In genomic region chr13:46008631-46009030, GRCh38 we compare ENCODE assay signal across 23 cellular contexts. TPM values are rescaled to one million over a fixed set of nuclear protein-coding genes. Genes with fewer than 3 reads are reported as not detected.
DNase-seq lines count a peak whose midpoint lies in the region; ATAC-seq, FAIRE-seq and TF ChIP-seq lines count a peak whose summit lies in the region.
"Had no signal": no experiment of that assay in that cellular context is flagged by ENCODE, and none has a peak within 500 bp of the region (broad histone marks: within the 10 kb centered on the region; RNA-seq: fewer than 3 reads in every experiment).

No MANE protein-coding gene starts in this region.

- no peak overlapping the region for H3K9ac ChIP-seq in SK-N-MC (ENCODE audit: insufficient read length)
- H3K9ac ChIP-seq: BLaER1 treated with 17β-estradiol and CSF1 and Interleukin-3, amounts not matched to agents 10 nM and 100 nM had no signal

- no peaks in the 10 kb centered on the region for H3K9me3 ChIP-seq in SK-N-MC (ENCODE audit: low read depth, low read length)
- H3K9me3 ChIP-seq: BLaER1 treated with 17β-estradiol and CSF1 and Interleukin-3, amounts not matched to agents 10 nM and 100 nM had no signal

- H3K36me3 Mint-ChIP-seq in activated T-cell treated with anti-CD3 and anti-CD28 coated beads, Interleukin-2, amount 50 U/mL, for 4 hours (ENCODE audit: insufficient read depth), result peaks cover 42% of the 10 kb centered on the region

- H3K4me1 Mint-ChIP-seq in activated T-cell treated with anti-CD3 and anti-CD28 coated beads, Interleukin-2, amount 50 U/mL, for 4 hours (ENCODE audit: low read depth), result no peaks in the 10 kb centered on the region
- H3K4me1 Mint-ChIP-seq: B cell had no signal

- peak; percentile 5 for FAIRE-seq in GM12891 (lab: Jason Lieb, UNC)
- FAIRE-seq: GM12878, HTR-8/SVneo, K562 had no signal

- H3K4me3 ChIP-seq in SK-N-MC, result no peak overlapping the region
- H3K4me3 ChIP-seq: BLaER1 treated with 17β-estradiol and CSF1 and Interleukin-3, amounts not matched to agents 10 nM and 100 nM; GM12878; K562 had no signal

- H3K36me3 ChIP-seq in SK-N-MC (ENCODE audit: insufficient read depth, low read length), result peaks cover 81% of the 10 kb centered on the region

- no peak for ATAC-seq in HG03354 (IDR thresholded peaks at IDR 0.05; ENCODE audit: poor library complexity, severe bottlenecking, unreplicated experiment)
- no peak for ATAC-seq in activated T-cell treated with anti-CD3 and anti-CD28 coated beads, Interleukin-2, amount 50 U/mL, for 4 hours
- ATAC-seq: CD8-positive, alpha-beta T cell; GM12878; HCT116; K562 had no signal

- no peak for TF ChIP-seq POLR2A in GM12891 (IDR thresholded peaks at IDR 0.05; ENCODE audit: low read depth, low read length)

- DNase-seq in NCI-H2107 treated with DMSO at 0.1 percent for 48 hours (lab: John Stamatoyannopoulos, UW; ENCODE audit: unreplicated experiment) (peak; percentile 4), NCI-H2107 (lab: John Stamatoyannopoulos, UW) (no peak), GM12891 (ENCODE audit: insufficient read length, low spot score) (no peak), SK-N-MC (ENCODE audit: low read depth, low spot score) (no peak), KBM-7 (no peak)
- no peak for DNase-seq in activated T-cell treated with anti-CD3 and anti-CD28 coated beads, Interleukin-2, amount 50 U/mL, for 4 hours
- DNase-seq: 8988T; Calu3; CD8-positive, alpha-beta T cell; DMS 273 treated with DMSO at 0.1 percent for 48 hours; DND-41; EL; GOT3; H7; HFFc6; IMR-90 had no signal

- in situ Hi-C loops in KBM-7 (cut with MboI; ENCODE audit: low pct_unique_long_range_greater_than_20kb, low sequenced_read_pairs), result no loop called here

- no peaks in the 10 kb centered on the region for H3K27me3 Mint-ChIP-seq in activated T-cell treated with anti-CD3 and anti-CD28 coated beads, Interleukin-2, amount 50 U/mL, for 4 hours (ENCODE audit: low read depth)
- H3K27me3 Mint-ChIP-seq: B cell had no signal

- H3K9me3 Mint-ChIP-seq in activated T-cell treated with anti-CD3 and anti-CD28 coated beads, Interleukin-2, amount 50 U/mL, for 4 hours, result no peaks in the 10 kb centered on the region
- H3K9me3 Mint-ChIP-seq: CD8-positive, alpha-beta T cell; HFFc6 had no signal

- no peak overlapping the region for H3K4me3 Mint-ChIP-seq in activated T-cell treated with anti-CD3 and anti-CD28 coated beads, Interleukin-2, amount 50 U/mL, for 4 hours
- H3K4me3 Mint-ChIP-seq: B cell; CD8-positive, alpha-beta T cell; HFFc6 had no signal

- peak overlapping the region; percentile 78 for H3K27ac ChIP-seq in SK-N-MC
- H3K27ac ChIP-seq: BLaER1 treated with 17β-estradiol and CSF1 and Interleukin-3, amounts not matched to agents 10 nM and 100 nM had no signal

TF ChIP-seq in GM12891, 5 proteins besides CTCF, POLR2A, EP300 and RAD21:
- TF ChIP-seq TAF1 (IDR thresholded peaks at IDR 0.05; ENCODE audit: low read depth, low read length) (no peak), POU2F2 (IDR thresholded peaks at IDR 0.05; ENCODE audit: low read depth, low read length) (no peak), SPI1 (IDR thresholded peaks at IDR 0.05; ENCODE audit: low read depth, low read length) (no peak), POLR2AphosphoS5 (IDR thresholded peaks at IDR 0.05; ENCODE audit: low read depth, low read length) (no peak), PAX5 (IDR thresholded peaks at IDR 0.05; ENCODE audit: insufficient read depth, low read length, severe bottlenecking) (no peak)
TF ChIP-seq in GM12891: peak in this region for 0.

RNA-seq across cellular contexts. Expression of gene ZC3H13, which starts 43.9 kb away (rescaled TPM):
- polyA plus RNA-seq in GM12891 (2012; ENCODE audit: low read depth, missing spikeins), result 18.8 TPM
- total RNA-seq in activated T-cell treated with anti-CD3 and anti-CD28 coated beads, Interleukin-2, amount 50 U/mL, for 4 hours, result 10 to 100 TPM; 52.2 to 59.7 (median 56.1) TPM
